ENCODE assay signal across 23 cellular contexts in the genomic region with DNA sequence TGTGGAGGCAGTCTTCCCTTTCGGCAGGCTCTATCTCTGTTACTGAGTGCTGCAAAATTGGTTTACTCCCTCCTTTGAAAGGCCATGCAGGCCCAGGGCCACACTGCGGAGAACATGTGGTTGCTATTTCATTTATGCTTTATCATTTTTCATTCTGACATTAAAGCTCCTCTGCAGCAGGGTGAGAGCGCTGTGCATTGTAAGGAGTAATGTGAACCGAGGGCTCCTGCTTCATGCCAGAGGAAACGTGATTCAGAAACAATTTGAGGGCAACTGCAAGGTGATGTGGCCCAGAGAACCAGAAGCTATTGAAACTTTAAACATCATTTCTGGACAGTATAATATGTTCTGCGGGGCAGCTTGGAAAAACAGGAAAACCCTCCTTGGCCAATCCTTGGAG.
"Had no signal": no experiment of that assay in that cellular context is flagged by ENCODE, and none has a peak within 500 bp of the region (broad histone marks: within the 10 kb centered on the region; RNA-seq: fewer than 3 reads in every experiment).

No MANE protein-coding gene starts in this region.

- FAIRE-seq: islet of Langerhans had no signal

- H3K27ac Mint-ChIP-seq: dendritic cell treated with granulocyte-macrophage colony-stimulating factor and Interleukin-4, amounts not matched to agents 40 ng/mL and 50 ng/mL, for 4 days; effector memory CD8-positive, alpha-beta T cell; naive B cell; nephron progenitor cell; stimulated activated naive B cell treated with anti-CD40 and anti-IgM and Interleukin-4, amounts not matched to agents 10 μg/mL and 1 μg/mL and 100 μg/mL, for 72 hours; stimulated activated naive CD8-positive, alpha-beta T cell treated with anti-CD3 and anti-CD28 coated beads, Interleukin-15, amount 100 ng/mL, for 72 hours had no signal

- H3K4me3 Mint-ChIP-seq: dendritic cell treated with granulocyte-macrophage colony-stimulating factor and Interleukin-4, amounts not matched to agents 40 ng/mL and 50 ng/mL, for 4 days; effector memory CD8-positive, alpha-beta T cell; naive B cell; nephron progenitor cell; stimulated activated naive B cell treated with anti-CD40 and anti-IgM and Interleukin-4, amounts not matched to agents 10 μg/mL and 1 μg/mL and 100 μg/mL, for 72 hours; stimulated activated naive CD8-positive, alpha-beta T cell treated with anti-CD3 and anti-CD28 coated beads, Interleukin-15, amount 100 ng/mL, for 72 hours had no signal

- H3K4me1 Mint-ChIP-seq: naive B cell; stimulated activated naive B cell treated with anti-CD40 and anti-IgM and Interleukin-4, amounts not matched to agents 10 μg/mL and 1 μg/mL and 100 μg/mL, for 72 hours; stimulated activated naive CD8-positive, alpha-beta T cell treated with anti-CD3 and anti-CD28 coated beads, Interleukin-15, amount 100 ng/mL, for 72 hours had no signal

- H3K27me3 Mint-ChIP-seq: dendritic cell treated with granulocyte-macrophage colony-stimulating factor and Interleukin-4, amounts not matched to agents 40 ng/mL and 50 ng/mL, for 4 days; effector memory CD8-positive, alpha-beta T cell; stimulated activated naive B cell treated with anti-CD40 and anti-IgM and Interleukin-4, amounts not matched to agents 10 μg/mL and 1 μg/mL and 100 μg/mL, for 72 hours; stimulated activated naive CD8-positive, alpha-beta T cell treated with anti-CD3 and anti-CD28 coated beads, Interleukin-15, amount 100 ng/mL, for 72 hours had no signal

- H3K4me3 ChIP-seq: esophagus squamous epithelium, gastrocnemius medialis, heart right ventricle, psoas muscle, spleen, testis, tibial nerve had no signal

- ATAC-seq: effector memory CD8-positive, alpha-beta T cell; gastrocnemius medialis; heart right ventricle; left lobe of liver; psoas muscle; sciatic nerve; stimulated activated naive B cell treated with anti-CD40 and anti-IgM and Interleukin-4, amounts not matched to agents 10 μg/mL and 1 μg/mL and 100 μg/mL, for 72 hours; stimulated activated naive CD8-positive, alpha-beta T cell treated with anti-CD3 and anti-CD28 coated beads, Interleukin-15, amount 100 ng/mL, for 72 hours had no signal

- H3K36me3 ChIP-seq: esophagus squamous epithelium, gastrocnemius medialis, heart right ventricle, neutrophil, spleen, tibial nerve had no signal

- H3K27me3 ChIP-seq: esophagus squamous epithelium, gastrocnemius medialis, heart right ventricle, neutrophil, spleen, testis, tibial nerve had no signal

- H3K27ac ChIP-seq: epithelial cell of prostate, esophagus squamous epithelium, gastrocnemius medialis, heart right ventricle, neutrophil, psoas muscle, spleen, testis, tibial nerve had no signal

- H3K9me3 ChIP-seq: esophagus squamous epithelium, gastrocnemius medialis, neutrophil, psoas muscle, testis, tibial nerve had no signal

- DNase-seq: effector memory CD8-positive, alpha-beta T cell; esophagus squamous epithelium; gastrocnemius medialis; heart right ventricle; hypothalamus; kidney glomerular epithelial cell; naive B cell; nephron progenitor cell; psoas muscle; spleen; stimulated activated CD4-positive, alpha-beta T cell treated with anti-CD3 and anti-CD28 coated beads, Interleukin-15, amount 100 ng/mL, for 24 hours; stimulated activated CD4-positive, alpha-beta T cell treated with anti-CD3 and anti-CD28 coated beads, Interleukin-1b, Interleukin-23, amount 100 ng/mL, for 48 hours; stimulated activated CD4-positive, alpha-beta T cell treated with anti-CD3 and anti-CD28 coated beads, Interleukin-4, amount 100 ng/mL, for 4 hours; stimulated activated naive B cell treated with anti-CD40 and anti-IgM and Interleukin-4, amounts not matched to agents 10 μg/mL and 1 μg/mL and 100 μg/mL, for 72 hours; stimulated activated naive CD8-positive, alpha-beta T cell treated with anti-CD3 and anti-CD28 coated beads, Interleukin-15, amount 100 ng/mL, for 72 hours; testis had no signal

- H3K4me1 ChIP-seq: testis, tibial nerve had no signal
